ENCODE assay signal across 1 cellular context in genomic region chr3:168087539-168087938, GRCh38.
TF ChIP-seq lines count a peak whose summit lies in the region.

No MANE protein-coding gene starts in this region.

TF ChIP-seq in GM12878, 131 proteins besides CTCF, POLR2A, EP300 and RAD21:
- no peak for TF ChIP-seq ZBTB4 (CRISPR knock-in tag; IDR thresholded peaks at IDR 0.05)
- no peak for TF ChIP-seq RB1 (IDR thresholded peaks at IDR 0.05; ENCODE audit: borderline replicate concordance)
- no peak for TF ChIP-seq HCFC1 (IDR thresholded peaks at IDR 0.05; ENCODE audit: low read length)
- TF ChIP-seq CBX3 (IDR thresholded peaks at IDR 0.05; ENCODE audit: borderline replicate concordance, low read depth), result no peak
